ENCODE assay signal across 2 cellular contexts in genomic region chr4:134243742-134244713, GRCh38.
TF ChIP-seq lines count a peak whose summit lies in the region.

No MANE protein-coding gene starts in this region.

TF ChIP-seq in GM23338, 12 proteins besides CTCF, POLR2A, EP300 and RAD21:
- TF ChIP-seq ZNF462 (CRISPR knock-in tag; IDR thresholded peaks at IDR 0.05), result no peak
- TF ChIP-seq ZNF114 (CRISPR knock-in tag; IDR thresholded peaks at IDR 0.05), result no peak
- TF ChIP-seq JUNB (IDR thresholded peaks at IDR 0.05; ENCODE audit: unreplicated experiment), result no peak
- no peak for TF ChIP-seq POLR2AphosphoS5 (IDR thresholded peaks at IDR 0.05; ENCODE audit: low read depth)
- no peak for TF ChIP-seq CREB1 (CRISPR knock-in tag; IDR thresholded peaks at IDR 0.05; ENCODE audit: low read depth)
- TF ChIP-seq ZNF331 (CRISPR knock-in tag; IDR thresholded peaks at IDR 0.05; ENCODE audit: low read depth), result no peak
- no peak for TF ChIP-seq STAT1 (IDR thresholded peaks at IDR 0.05; ENCODE audit: unreplicated experiment)
- TF ChIP-seq EZH2 (IDR thresholded peaks at IDR 0.05; ENCODE audit: low read depth, unreplicated experiment), result no peak
- no peak for TF ChIP-seq ETS1 (IDR thresholded peaks at IDR 0.05)
- TF ChIP-seq REST (IDR thresholded peaks at IDR 0.05; ENCODE audit: unreplicated experiment), result no peak
- no peak for TF ChIP-seq NANOG (IDR thresholded peaks at IDR 0.05; ENCODE audit: borderline replicate concordance)
- no peak for TF ChIP-seq EZH2phosphoT487 (IDR thresholded peaks at IDR 0.05; ENCODE audit: unreplicated experiment)
TF ChIP-seq in GM23338: peak in this region for 0.

TF ChIP-seq in H1, 55 proteins besides CTCF, POLR2A, EP300 and RAD21:
- TF ChIP-seq CREB1 (IDR thresholded peaks at IDR 0.05), result no peak
